In the genomic region with DNA sequence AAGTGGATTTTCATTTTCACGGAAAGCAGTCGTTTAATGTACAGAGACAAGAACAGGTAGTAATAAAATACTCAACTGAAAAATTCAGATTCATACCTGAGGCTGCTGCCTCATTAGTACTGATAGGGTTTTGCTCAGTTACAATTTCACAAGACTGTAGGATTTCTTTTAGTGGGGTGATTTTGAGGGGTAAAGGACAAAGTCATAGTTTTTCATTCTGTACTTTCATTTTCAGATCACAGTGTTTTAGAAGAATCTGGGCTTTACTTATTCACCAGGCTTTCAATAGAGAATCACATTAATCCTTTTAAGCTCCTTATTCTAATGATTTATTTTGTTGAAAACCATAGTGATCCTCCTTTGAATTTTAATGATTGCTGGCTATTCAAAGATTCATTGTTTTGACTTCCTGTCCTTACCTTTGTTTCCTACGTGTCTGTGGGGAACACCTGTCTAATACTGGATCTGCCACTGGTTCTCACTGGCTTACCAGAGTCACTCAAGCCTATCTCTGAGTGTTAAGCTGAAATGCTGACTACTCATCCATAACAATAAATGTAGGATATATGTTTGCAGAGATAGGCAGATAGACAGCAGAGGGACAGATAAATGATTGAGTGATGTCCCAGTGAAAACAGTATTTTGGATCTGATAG, we compare ENCODE assay signal across 24 cellular contexts.
DNase-seq lines count a peak whose midpoint lies in the region; ATAC-seq, FAIRE-seq and TF ChIP-seq lines count a peak whose summit lies in the region.
"Had no signal": no experiment of that assay in that cellular context is flagged by ENCODE, and none has a peak within 500 bp of the region (broad histone marks: within the 10 kb centered on the region; RNA-seq: fewer than 3 reads in every experiment).

No MANE protein-coding gene starts in this region.

- CTCF ChIA-PET in GM12878 (lab: Yijun Ruan, JAX), result no interaction called here

- H3K36me3 ChIP-seq in MM.1S (replicated peaks; ENCODE audit: insufficient read depth, low read length) (no peaks in the 10 kb centered on the region), GM12878 (ENCODE audit: control insufficient read depth in 2 of 2, insufficient read depth in 2 of 2, low read length in 1 of 2) (no peaks in the 10 kb centered on the region), aorta (ENCODE audit: control insufficient read depth in 1 of 2, insufficient read depth in 2 of 2, low read length in 1 of 2) (peaks cover 0 to 3% of the 10 kb centered on the region in 2 donors)
- H3K36me3 ChIP-seq: colonic mucosa, esophagus squamous epithelium, left ventricle myocardium inferior, WERI-Rb-1 had no signal

- TF ChIP-seq EP300 in GM12878 (IDR thresholded peaks at IDR 0.05; ENCODE audit: borderline replicate concordance in 1 of 2, control insufficient read depth in 1 of 2, low read depth in 2 of 2, low read length in 2 of 2), result no peak

- no peaks in the 10 kb centered on the region for H3K9me3 ChIP-seq in MM.1S (replicated peaks; ENCODE audit: insufficient read depth, low read length)
- H3K9me3 ChIP-seq in GM12878 (replicated peaks; ENCODE audit: control insufficient read depth, insufficient read depth, low read length), result no peaks in the 10 kb centered on the region
- no peaks in the 10 kb centered on the region for H3K9me3 ChIP-seq in aorta (ENCODE audit: control insufficient read depth, low read length)
- H3K9me3 ChIP-seq: colonic mucosa, esophagus squamous epithelium, left ventricle myocardium inferior had no signal

- 67% methylated on average over 3 of the region's 3 CpGs for WGBS in GM12878 (ENCODE audit: insufficient coverage, insufficient replicate concordance, low lambda C conversion rate, missing lambda C conversion rate)
- 64% methylated on average over 3 of the region's 3 CpGs for WGBS in aorta, 2 donors

- peaks cover 23% of the 10 kb centered on the region for H3F3A ChIP-seq in MM.1S (ENCODE audit: insufficient read depth, low read length)

- H4K20me1 ChIP-seq in MM.1S (ENCODE audit: insufficient read depth, low read length) (no peaks in the 10 kb centered on the region), GM12878 (ENCODE audit: control insufficient read depth, insufficient read depth) (no peaks in the 10 kb centered on the region)

- H3K27ac ChIP-seq in MM.1S (ENCODE audit: low read length), result peak overlapping the region; percentile 82; the same call in 1 of the 2 replicates
- no peak overlapping the region for H3K27ac ChIP-seq in GM12878 (ENCODE audit: control insufficient read depth, insufficient read depth)
- no peak overlapping the region for H3K27ac ChIP-seq in aorta (ENCODE audit: low read depth in 1 of 2, low read length in 2 of 2)
- H3K27ac ChIP-seq: colonic mucosa, esophagus squamous epithelium, hepatocyte, left ventricle myocardium inferior, WERI-Rb-1 had no signal

- peak overlapping the region; percentile 35 for H3K9ac ChIP-seq in MM.1S (ENCODE audit: low read length)
- no peak overlapping the region for H3K9ac ChIP-seq in GM12878 (ENCODE audit: control insufficient read depth, insufficient read depth, low read length)

- H2AFZ ChIP-seq in MM.1S (ENCODE audit: low read length) (no peak overlapping the region), GM12878 (ENCODE audit: control insufficient read depth, low read depth, low read length) (no peak overlapping the region)
- H2AFZ ChIP-seq: hepatocyte had no signal

- peak overlapping the region; percentile 22 for H3K4me2 ChIP-seq in MM.1S (ENCODE audit: low read depth, low read length)
- no peak overlapping the region for H3K4me2 ChIP-seq in GM12878 (ENCODE audit: control insufficient read depth, insufficient read depth)
- H3K4me2 ChIP-seq: hepatocyte had no signal

- RAD21 ChIA-PET in GM12878 (lab: Charles Lee; ENCODE audit: unreplicated experiment), result no interaction called here

- TF ChIP-seq CTCF in MM.1S (IDR thresholded peaks at IDR 0.05; ENCODE audit: low read length) (no peak), GM12878 (IDR thresholded peaks at IDR 0.05 in 2 of 3, conservative IDR thresholded peaks at IDR 0.05 in 1 of 3; ENCODE audit: control insufficient read depth in 2 of 3, extremely low read depth in 1 of 3, insufficient read depth in 1 of 3, low read depth in 3 of 3, low read length in 3 of 3) (no peak)

- TF ChIP-seq POLR2A in GM12878 (IDR thresholded peaks at IDR 0.05; ENCODE audit: low read depth, low read length), result no peak

- SMC1A ChIA-PET in GM12878 (lab: Charles Lee; ENCODE audit: uncharacterized antibody, unreplicated experiment), result interaction anchor here (0.5 kb wide), 1 partner anchor 66 kb away, joined by 3 read pairs; no protein-coding TSS in a partner anchor

- H3K4me3 ChIP-seq in MM.1S (ENCODE audit: low read length) (no peak overlapping the region), GM12878 (no peak overlapping the region), aorta (ENCODE audit: low read length in 2 of 2) (no peak overlapping the region)
- H3K4me3 ChIP-seq: colonic mucosa, esophagus squamous epithelium, hepatocyte, left ventricle myocardium inferior had no signal

- intact Hi-C loops in GM12878 (cut with micrococcal nuclease; ENCODE audit: unreplicated experiment), result no loop called here
- intact Hi-C loops in aorta (cut with DNase I), result no loop called here

- H3K79me2 ChIP-seq in MM.1S (ENCODE audit: low read length) (no peaks in the 10 kb centered on the region), GM12878 (ENCODE audit: control insufficient read depth, insufficient read depth, low read length) (no peaks in the 10 kb centered on the region)
- H3K79me2 ChIP-seq: hepatocyte had no signal

- peak; percentile 34; the same call in 2 of the 3 replicates for ATAC-seq in GM12878
- ATAC-seq in aorta (ENCODE audit: low FRiP score), result no peak

- FAIRE-seq in GM12878 (lab: Jason Lieb, UNC), result no peak
- FAIRE-seq: frontal cortex had no signal

- no TSS peak for BruUV-seq in GM12878 (replicated peaks; lab: Mats Ljungman, UMichigan)

- H3K4me1 ChIP-seq in MM.1S (ENCODE audit: low read length) (peaks cover 27% of the 10 kb centered on the region), GM12878 (ENCODE audit: control insufficient read depth, insufficient read depth, low read length) (no peaks in the 10 kb centered on the region), aorta (ENCODE audit: control insufficient read depth in 1 of 2, insufficient read depth in 2 of 2, low read length in 2 of 2) (peaks cover 3% of the 10 kb centered on the region in 2 donors)
- H3K4me1 ChIP-seq: colonic mucosa, esophagus squamous epithelium had no signal

- TF ChIP-seq RAD21 in GM12878 (IDR thresholded peaks at IDR 0.05; ENCODE audit: insufficient read depth, low read depth, low read length), result no peak

- in situ Hi-C loops in GM12878 (cut with MboI), result no loop called here

- H3K9me2 ChIP-seq in MM.1S (replicated peaks; ENCODE audit: insufficient read depth, low read length), result no peaks in the 10 kb centered on the region

- POLR2A ChIA-PET in GM12878 (lab: Charles Lee), result no interaction called here

- no peaks in the 10 kb centered on the region for H3K27me3 ChIP-seq in MM.1S (replicated peaks; ENCODE audit: insufficient read depth, low read length)
- no peaks in the 10 kb centered on the region for H3K27me3 ChIP-seq in GM12878 (replicated peaks in 1 of 2; ENCODE audit: control insufficient read depth in 2 of 2, insufficient read depth in 2 of 2, low read length in 1 of 2)
- no peaks in the 10 kb centered on the region for H3K27me3 ChIP-seq in aorta (ENCODE audit: control insufficient read depth in 1 of 2, insufficient read depth in 2 of 2, low read length in 1 of 2)
- H3K27me3 ChIP-seq: colonic mucosa, esophagus squamous epithelium, hepatocyte had no signal

- DNase-seq in DMS53 (lab: John Stamatoyannopoulos, UW) (peak; percentile 84), MM.1S (peak; percentile 35), NCI-H345 treated with DMSO at 0.1 percent for 48 hours (lab: John Stamatoyannopoulos, UW; ENCODE audit: unreplicated experiment) (peak; percentile 5), GM12878 (ENCODE audit: low read depth, low spot score) (no peak), aorta (no peak), islet precursor cell (no peak)
- no peak for DNase-seq in activated CD8-positive, alpha-beta memory T cell treated with anti-CD3 and anti-CD28 coated beads for 24 hours
- DNase-seq: activated naive CD4-positive, alpha-beta T cell treated with anti-CD3 and anti-CD28 coated beads, Interleukin-2, amount 10 ng/mL, durations not matched to agents 7 days and 5 days; amniotic stem cell; colonic mucosa; esophagus squamous epithelium; GF-D8; HCEC 1CT; immature natural killer cell; IMR-90; left ventricle myocardium inferior; NCI-H1694 treated with DMSO at 0.1 percent for 48 hours; NCI-H524 treated with DMSO at 0.1 percent for 48 hours; occipital lobe; OCI-M1; trophoblast cell; WERI-Rb-1 had no signal

TF ChIP-seq in GM12878, 131 proteins besides CTCF, POLR2A, EP300 and RAD21 (continues in another document):
- TF ChIP-seq, protein P1, sequence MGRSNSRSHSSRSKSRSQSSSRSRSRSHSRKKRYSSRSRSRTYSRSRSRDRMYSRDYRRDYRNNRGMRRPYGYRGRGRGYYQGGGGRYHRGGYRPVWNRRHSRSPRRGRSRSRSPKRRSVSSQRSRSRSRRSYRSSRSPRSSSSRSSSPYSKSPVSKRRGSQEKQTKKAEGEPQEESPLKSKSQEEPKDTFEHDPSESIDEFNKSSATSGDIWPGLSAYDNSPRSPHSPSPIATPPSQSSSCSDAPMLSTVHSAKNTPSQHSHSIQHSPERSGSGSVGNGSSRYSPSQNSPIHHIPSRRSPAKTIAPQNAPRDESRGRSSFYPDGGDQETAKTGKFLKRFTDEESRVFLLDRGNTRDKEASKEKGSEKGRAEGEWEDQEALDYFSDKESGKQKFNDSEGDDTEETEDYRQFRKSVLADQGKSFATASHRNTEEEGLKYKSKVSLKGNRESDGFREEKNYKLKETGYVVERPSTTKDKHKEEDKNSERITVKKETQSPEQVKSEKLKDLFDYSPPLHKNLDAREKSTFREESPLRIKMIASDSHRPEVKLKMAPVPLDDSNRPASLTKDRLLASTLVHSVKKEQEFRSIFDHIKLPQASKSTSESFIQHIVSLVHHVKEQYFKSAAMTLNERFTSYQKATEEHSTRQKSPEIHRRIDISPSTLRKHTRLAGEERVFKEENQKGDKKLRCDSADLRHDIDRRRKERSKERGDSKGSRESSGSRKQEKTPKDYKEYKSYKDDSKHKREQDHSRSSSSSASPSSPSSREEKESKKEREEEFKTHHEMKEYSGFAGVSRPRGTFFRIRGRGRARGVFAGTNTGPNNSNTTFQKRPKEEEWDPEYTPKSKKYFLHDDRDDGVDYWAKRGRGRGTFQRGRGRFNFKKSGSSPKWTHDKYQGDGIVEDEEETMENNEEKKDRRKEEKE (IDR thresholded peaks at IDR 0.05), result no peak
- no peak for TF ChIP-seq NRF1 (conservative IDR thresholded peaks at IDR 0.05; ENCODE audit: low read depth, low read length)

Comparison
In these comparisons a context has a peak if more than half of its experiments do, and no peak if none do; other contexts are left out.
1. DNase-seq: peak in DMS53 (single experiment), MM.1S (single experiment) and NCI-H345 treated with DMSO at 0.1 percent for 48 hours (single experiment); none in GM12878 (single experiment), activated CD8-positive, alpha-beta memory T cell treated with anti-CD3 and anti-CD28 coated beads for 24 hours (single experiment), aorta (0 of 2) and islet precursor cell (single experiment).